In genomic region chr9:32928912-32929311, GRCh38 we compare ENCODE assay signal across 17 cellular contexts.
DNase-seq lines count a peak whose midpoint lies in the region; ATAC-seq and TF ChIP-seq lines count a peak whose summit lies in the region.
"Had no signal": no experiment of that assay in that cellular context is flagged by ENCODE, and none has a peak within 500 bp of the region (broad histone marks: within the 10 kb centered on the region; RNA-seq: fewer than 3 reads in every experiment).

No MANE protein-coding gene starts in this region.

- no peak overlapping the region for H3K27ac Mint-ChIP-seq in activated CD4-positive, alpha-beta T cell treated with anti-CD3 and anti-CD28 coated beads for 36 hours
- H3K27ac Mint-ChIP-seq: IgD-negative memory B cell had no signal

- no peak for ATAC-seq in HG03460 (IDR thresholded peaks at IDR 0.05; ENCODE audit: unreplicated experiment)
- ATAC-seq in activated CD4-positive, alpha-beta T cell treated with anti-CD3 and anti-CD28 coated beads for 36 hours = no peak

- no peaks in the 10 kb centered on the region for H3K27me3 ChIP-seq in brain microvascular endothelial cell (replicated peaks)
- H3K27me3 ChIP-seq: SJSA1 had no signal

- no peaks in the 10 kb centered on the region for H3K9me3 Mint-ChIP-seq in activated CD4-positive, alpha-beta T cell treated with anti-CD3 and anti-CD28 coated beads for 36 hours (ENCODE audit: low read depth)

- DNase-seq in D341Med (ENCODE audit: low spot score) (peak; percentile 35), G401 (ENCODE audit: low spot score) (peak; percentile 48), epithelial cell of prostate (ENCODE audit: low read depth, low spot score) (no peak), brain microvascular endothelial cell (no peak), SKM-1 treated with dmso at 0.1 percent for 144 hours (lab: John Stamatoyannopoulos, UW; ENCODE audit: unreplicated experiment) (no peak)
- no peak for DNase-seq in activated CD4-positive, alpha-beta T cell treated with anti-CD3 and anti-CD28 coated beads for 36 hours
- DNase-seq: H7, NCI-H1417 treated with DMSO at 0.1 percent for 48 hours, NCI-H1930, NCI-H526, RPMI8226, SW 1271 had no signal

- H3K4me3 Mint-ChIP-seq in activated CD4-positive, alpha-beta T cell treated with anti-CD3 and anti-CD28 coated beads for 36 hours = no peak overlapping the region
- H3K4me3 Mint-ChIP-seq: IgD-negative memory B cell had no signal

- H3K27me3 Mint-ChIP-seq in activated CD4-positive, alpha-beta T cell treated with anti-CD3 and anti-CD28 coated beads for 36 hours = peaks cover 5% of the 10 kb centered on the region

- CTCF ChIA-PET in activated CD4-positive, alpha-beta T cell treated with anti-CD3 and anti-CD28 coated beads for 36 hours (lab: Charles Lee) = interaction anchor here (0.7 kb wide), 1 partner anchor 440 kb away, joined by 4 read pairs; no protein-coding TSS in a partner anchor

- H3K36me3 ChIP-seq in brain microvascular endothelial cell (replicated peaks) = no peaks in the 10 kb centered on the region
- H3K36me3 ChIP-seq: SJSA1 had no signal

- POLR2A ChIA-PET in activated CD4-positive, alpha-beta T cell treated with anti-CD3 and anti-CD28 coated beads for 36 hours (lab: Charles Lee) = no interaction called here

- H3K27ac ChIP-seq in VCaP = peak overlapping the region; percentile 57
- peak overlapping the region; percentile 17 for H3K27ac ChIP-seq in epithelial cell of prostate
- H3K27ac ChIP-seq in brain microvascular endothelial cell = no peak overlapping the region
- H3K27ac ChIP-seq: C4-2B, SJSA1 had no signal

- TF ChIP-seq CTCF in VCaP (conservative IDR thresholded peaks at IDR 0.05) = no peak
- no peak for TF ChIP-seq CTCF in brain microvascular endothelial cell (IDR thresholded peaks at IDR 0.05; ENCODE audit: low read depth, low read length, missing control alignments)

- no peaks in the 10 kb centered on the region for H3K36me3 Mint-ChIP-seq in activated CD4-positive, alpha-beta T cell treated with anti-CD3 and anti-CD28 coated beads for 36 hours (ENCODE audit: low read depth)

- intact Hi-C loops in activated CD4-positive, alpha-beta T cell treated with anti-CD3 and anti-CD28 coated beads for 36 hours (cut with DNase I, micrococcal nuclease) = no loop called here

- H3K4me3 ChIP-seq in brain microvascular endothelial cell (ENCODE audit: low read depth, low read length) = no peak overlapping the region
- H3K4me3 ChIP-seq: SJSA1 had no signal

- in situ Hi-C loops in G401 (cut with HindIII; ENCODE audit: low sequenced_read_pairs) (no loop called here), brain microvascular endothelial cell (cut with HindIII; ENCODE audit: low pct_ligation_motif_present, low sequenced_read_pairs) (no loop called here)

- H3K4me1 Mint-ChIP-seq in activated CD4-positive, alpha-beta T cell treated with anti-CD3 and anti-CD28 coated beads for 36 hours = no peaks in the 10 kb centered on the region
- H3K4me1 Mint-ChIP-seq: IgD-negative memory B cell had no signal

Comparison
In these comparisons a context has a peak if more than half of its experiments do, and no peak if none do; other contexts are left out.
1. DNase-seq: peak in D341Med (single experiment) and G401 (single experiment); none in epithelial cell of prostate (single experiment), activated CD4-positive, alpha-beta T cell treated with anti-CD3 and anti-CD28 coated beads for 36 hours (single experiment), brain microvascular endothelial cell (single experiment) and SKM-1 treated with dmso at 0.1 percent for 144 hours (single experiment).